Comparison of ENCODE assay signal across 1 cellular context in the genomic region with DNA sequence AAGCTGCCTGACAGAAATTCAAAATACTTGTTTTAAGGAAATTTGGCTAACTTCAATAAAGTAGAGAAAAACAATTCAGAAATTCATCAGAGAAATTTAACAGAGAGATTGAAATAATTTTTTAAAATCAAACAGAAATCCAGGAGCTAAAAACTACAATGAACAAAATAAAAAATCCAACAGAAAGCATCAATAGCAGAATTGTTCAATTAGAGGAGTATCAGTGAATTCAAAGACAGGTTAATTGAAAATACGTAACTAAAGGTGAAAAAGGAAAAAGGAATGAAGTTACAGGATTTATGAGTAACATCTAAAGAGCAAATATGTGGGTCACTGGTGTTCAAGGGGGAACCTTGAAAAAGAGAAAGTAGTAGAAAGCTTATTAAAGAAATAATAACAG.
TF ChIP-seq lines count a peak whose summit lies in the region.

No MANE protein-coding gene starts in this region.

TF ChIP-seq in HEK293, 187 proteins besides CTCF, POLR2A, EP300 and RAD21 (continued from another document):
- no peak for TF ChIP-seq PRDM6 (tag by site-specific recombination; IDR thresholded peaks at IDR 0.05)
